In genomic region chr7:98990356-98990755, GRCh38 we compare ENCODE assay signal across 13 cellular contexts.
DNase-seq lines count a peak whose midpoint lies in the region; ATAC-seq and TF ChIP-seq lines count a peak whose summit lies in the region.
"Had no signal": no experiment of that assay in that cellular context is flagged by ENCODE, and none has a peak within 500 bp of the region (broad histone marks: within the 10 kb centered on the region; RNA-seq: fewer than 3 reads in every experiment).

No MANE protein-coding gene starts in this region.

- H3K4me3 Mint-ChIP-seq in activated CD8-positive, alpha-beta T cell treated with anti-CD3 and anti-CD28 coated beads for 36 hours, result no peak overlapping the region
- no peak overlapping the region for H3K4me3 Mint-ChIP-seq in activated CD8-positive, alpha-beta T cell treated with anti-CD3 and anti-CD28 coated beads, Interleukin-2, amount 10 ng/mL, durations not matched to agents 7 days and 5 days
- H3K4me3 Mint-ChIP-seq in T-helper 17 cell, result no peak overlapping the region
- H3K4me3 Mint-ChIP-seq: CD4-positive, alpha-beta T cell had no signal

- CTCF ChIA-PET in activated CD8-positive, alpha-beta T cell treated with anti-CD3 and anti-CD28 coated beads for 36 hours (lab: Charles Lee), result interaction anchor here (1.4 kb wide), 1 partner anchor 11 kb away, joined by 5 read pairs; no protein-coding TSS in a partner anchor
- CTCF ChIA-PET in activated CD8-positive, alpha-beta T cell treated with anti-CD3 and anti-CD28 coated beads, Interleukin-2, amount 10 ng/mL, durations not matched to agents 7 days and 5 days (lab: Charles Lee), result no interaction called here

- DNase-seq in activated CD8-positive, alpha-beta T cell treated with anti-CD3 and anti-CD28 coated beads for 36 hours, result no peak
- no peak for DNase-seq in activated CD8-positive, alpha-beta T cell treated with anti-CD3 and anti-CD28 coated beads, Interleukin-2, amount 10 ng/mL, durations not matched to agents 7 days and 5 days
- DNase-seq in NCI-H1105 (lab: John Stamatoyannopoulos, UW) (peak; percentile 53), T-helper 17 cell (no peak), spleen (peak; percentile 31), gastrocnemius medialis (no peak), NCI-H748 treated with DMSO at 0.1 percent for 48 hours (lab: John Stamatoyannopoulos, UW) (no peak)
- DNase-seq: CD4-positive, alpha-beta T cell; MM.1S; NCI-H1694 treated with DMSO at 0.1 percent for 48 hours; OCI-M1; RPMI8226 had no signal

- H3K4me1 Mint-ChIP-seq in activated CD8-positive, alpha-beta T cell treated with anti-CD3 and anti-CD28 coated beads for 36 hours (ENCODE audit: low read depth), result peaks cover 37% of the 10 kb centered on the region
- peaks cover 50% of the 10 kb centered on the region for H3K4me1 Mint-ChIP-seq in activated CD8-positive, alpha-beta T cell treated with anti-CD3 and anti-CD28 coated beads, Interleukin-2, amount 10 ng/mL, durations not matched to agents 7 days and 5 days (ENCODE audit: low read depth)
- peaks cover 3% of the 10 kb centered on the region for H3K4me1 Mint-ChIP-seq in T-helper 17 cell

- H3K4me1 ChIP-seq in spleen, result no peaks in the 10 kb centered on the region
- H3K4me1 ChIP-seq in gastrocnemius medialis, result no peaks in the 10 kb centered on the region
- H3K4me1 ChIP-seq: A549 had no signal

- H3K4me3 ChIP-seq in spleen (no peak overlapping the region), gastrocnemius medialis (no peak overlapping the region)
- H3K4me3 ChIP-seq: A549 had no signal

- in situ Hi-C loops in gastrocnemius medialis (cut with MboI; ENCODE audit: low sequenced_read_pairs in 4 of 4), result no loop called here

- no peaks in the 10 kb centered on the region for H3K27me3 ChIP-seq in spleen (replicated peaks in 1 of 7)
- no peaks in the 10 kb centered on the region for H3K27me3 ChIP-seq in gastrocnemius medialis

- H3K27me3 Mint-ChIP-seq in activated CD8-positive, alpha-beta T cell treated with anti-CD3 and anti-CD28 coated beads for 36 hours, result no peaks in the 10 kb centered on the region
- no peaks in the 10 kb centered on the region for H3K27me3 Mint-ChIP-seq in activated CD8-positive, alpha-beta T cell treated with anti-CD3 and anti-CD28 coated beads, Interleukin-2, amount 10 ng/mL, durations not matched to agents 7 days and 5 days (ENCODE audit: low read depth)
- H3K27me3 Mint-ChIP-seq in T-helper 17 cell, result no peaks in the 10 kb centered on the region
- H3K27me3 Mint-ChIP-seq: CD4-positive, alpha-beta T cell had no signal

- ATAC-seq in activated CD8-positive, alpha-beta T cell treated with anti-CD3 and anti-CD28 coated beads for 36 hours, result no peak
- ATAC-seq in activated CD8-positive, alpha-beta T cell treated with anti-CD3 and anti-CD28 coated beads, Interleukin-2, amount 10 ng/mL, durations not matched to agents 7 days and 5 days, result no peak
- no peak for ATAC-seq in T-helper 17 cell
- no peak for ATAC-seq in gastrocnemius medialis
- ATAC-seq: A549 had no signal

- 94 to 98% (median 97%) methylated on average over 6 of the region's 6 CpGs for WGBS in spleen, 5 donors

- intact Hi-C loops in activated CD8-positive, alpha-beta T cell treated with anti-CD3 and anti-CD28 coated beads for 36 hours (cut with micrococcal nuclease), result no loop called here
- intact Hi-C loops in spleen (cut with DNase I; ENCODE audit: low total_unique reads), result no loop called here
- intact Hi-C loops in gastrocnemius medialis (cut with DNase I; ENCODE audit: low total_unique reads), result no loop called here

- TF ChIP-seq CTCF in activated CD8-positive, alpha-beta T cell treated with anti-CD3 and anti-CD28 coated beads for 36 hours (IDR thresholded peaks at IDR 0.05), result no peak
- TF ChIP-seq CTCF in spleen (IDR thresholded peaks at IDR 0.05 in 8 of 11, conservative IDR thresholded peaks at IDR 0.05 in 3 of 11), result no peak
- no peak for TF ChIP-seq CTCF in gastrocnemius medialis (IDR thresholded peaks at IDR 0.05 in 4 of 5, conservative IDR thresholded peaks at IDR 0.05 in 1 of 5)

- H3K9me3 Mint-ChIP-seq in activated CD8-positive, alpha-beta T cell treated with anti-CD3 and anti-CD28 coated beads for 36 hours, result peaks cover 9% of the 10 kb centered on the region
- peaks cover 3% of the 10 kb centered on the region for H3K9me3 Mint-ChIP-seq in activated CD8-positive, alpha-beta T cell treated with anti-CD3 and anti-CD28 coated beads, Interleukin-2, amount 10 ng/mL, durations not matched to agents 7 days and 5 days (ENCODE audit: insufficient read depth)

- H3K27ac ChIP-seq in spleen, result no peak overlapping the region
- H3K27ac ChIP-seq in gastrocnemius medialis, result no peak overlapping the region
- H3K27ac ChIP-seq: A549 had no signal

- no peaks in the 10 kb centered on the region for H3K9me3 ChIP-seq in T-helper 17 cell (ENCODE audit: control insufficient read depth, low read length, poor library complexity, severe bottlenecking)
- H3K9me3 ChIP-seq in spleen, result peaks cover 0 to 10% (median 4%) of the 10 kb centered on the region in 8 donors
- no peaks in the 10 kb centered on the region for H3K9me3 ChIP-seq in gastrocnemius medialis
- H3K9me3 ChIP-seq: A549 had no signal

- POLR2A ChIA-PET in activated CD8-positive, alpha-beta T cell treated with anti-CD3 and anti-CD28 coated beads for 36 hours (lab: Charles Lee), result no interaction called here
- POLR2A ChIA-PET in activated CD8-positive, alpha-beta T cell treated with anti-CD3 and anti-CD28 coated beads, Interleukin-2, amount 10 ng/mL, durations not matched to agents 7 days and 5 days (lab: Charles Lee), result no interaction called here

- H3K36me3 ChIP-seq in spleen (peaks cover 10 to 100% (median 94%) of the 10 kb centered on the region in 6 donors), gastrocnemius medialis (peaks cover 2 to 98% of the 10 kb centered on the region in 2 donors)

- H3K27ac Mint-ChIP-seq in activated CD8-positive, alpha-beta T cell treated with anti-CD3 and anti-CD28 coated beads for 36 hours, result peak overlapping the region; percentile 56
- no peak overlapping the region for H3K27ac Mint-ChIP-seq in activated CD8-positive, alpha-beta T cell treated with anti-CD3 and anti-CD28 coated beads, Interleukin-2, amount 10 ng/mL, durations not matched to agents 7 days and 5 days
- H3K27ac Mint-ChIP-seq in T-helper 17 cell, result peak overlapping the region; percentile 19
- H3K27ac Mint-ChIP-seq: CD4-positive, alpha-beta T cell had no signal

- TF ChIP-seq POLR2A in spleen (IDR thresholded peaks at IDR 0.05) (no peak), gastrocnemius medialis (IDR thresholded peaks at IDR 0.05) (no peak)

- peaks cover 78% of the 10 kb centered on the region for H3K36me3 Mint-ChIP-seq in activated CD8-positive, alpha-beta T cell treated with anti-CD3 and anti-CD28 coated beads for 36 hours (ENCODE audit: low read depth)
- peaks cover 84% of the 10 kb centered on the region for H3K36me3 Mint-ChIP-seq in activated CD8-positive, alpha-beta T cell treated with anti-CD3 and anti-CD28 coated beads, Interleukin-2, amount 10 ng/mL, durations not matched to agents 7 days and 5 days (ENCODE audit: low read depth)
- H3K36me3 Mint-ChIP-seq in T-helper 17 cell (ENCODE audit: low read depth), result peaks cover 14% of the 10 kb centered on the region

Comparison
In these comparisons a context has a peak if more than half of its experiments do, and no peak if none do; other contexts are left out.
1. DNase-seq: peak in NCI-H1105 (single experiment) and spleen (single experiment); none in activated CD8-positive, alpha-beta T cell treated with anti-CD3 and anti-CD28 coated beads for 36 hours (single experiment), activated CD8-positive, alpha-beta T cell treated with anti-CD3 and anti-CD28 coated beads, Interleukin-2, amount 10 ng/mL, durations not matched to agents 7 days and 5 days (single experiment), T-helper 17 cell (0 of 3), gastrocnemius medialis (0 of 2) and NCI-H748 treated with DMSO at 0.1 percent for 48 hours (single experiment).